In the genomic region with DNA sequence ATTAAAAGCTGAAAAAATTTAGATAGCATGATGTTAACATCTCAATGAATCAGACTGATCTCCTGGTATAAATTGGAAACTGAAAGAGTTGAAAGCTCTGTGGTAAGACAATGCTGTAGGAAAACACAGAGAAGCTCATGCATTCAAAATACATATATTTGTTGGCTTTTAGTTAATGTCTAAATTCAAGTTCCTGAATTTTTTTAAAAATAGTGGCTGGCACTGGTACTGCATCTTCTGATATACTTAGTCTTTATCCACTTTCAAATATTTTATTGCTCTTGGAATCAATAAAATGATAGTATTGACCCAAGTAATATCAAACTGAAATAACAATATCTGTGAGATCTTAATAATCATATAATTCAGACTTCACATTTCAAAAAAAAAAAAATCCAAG, we compare ENCODE assay signal across 15 cellular contexts.
DNase-seq lines count a peak whose midpoint lies in the region; ATAC-seq and TF ChIP-seq lines count a peak whose summit lies in the region.
"Had no signal": no experiment of that assay in that cellular context is flagged by ENCODE, and none has a peak within 500 bp of the region (broad histone marks: within the 10 kb centered on the region; RNA-seq: fewer than 3 reads in every experiment).

No MANE protein-coding gene starts in this region.

- H3K4me3 Mint-ChIP-seq in osteocyte (ENCODE audit: unreplicated experiment) = no peak overlapping the region
- H3K4me3 Mint-ChIP-seq in stimulated activated naive B cell treated with anti-CD40 and anti-IgM and Interleukin-4, amounts not matched to agents 10 μg/mL and 1 μg/mL and 100 μg/mL, for 72 hours = no peak overlapping the region

- no peak overlapping the region for H3K4me3 ChIP-seq in DND-41 (ENCODE audit: low read depth in 1 of 2, low read length in 2 of 2)
- H3K4me3 ChIP-seq in epithelial cell of proximal tubule (ENCODE audit: low read depth, low read length) = no peak overlapping the region
- H3K4me3 ChIP-seq: BLaER1, SK-N-MC had no signal

- no peaks in the 10 kb centered on the region for H3K9me3 ChIP-seq in DND-41 (ENCODE audit: insufficient read depth, low read length, severe bottlenecking)

- no peaks in the 10 kb centered on the region for H3K27me3 Mint-ChIP-seq in osteocyte (ENCODE audit: unreplicated experiment)
- no peaks in the 10 kb centered on the region for H3K27me3 Mint-ChIP-seq in stimulated activated naive B cell treated with anti-CD40 and anti-IgM and Interleukin-4, amounts not matched to agents 10 μg/mL and 1 μg/mL and 100 μg/mL, for 72 hours

- DNase-seq in DND-41 (no peak), OCI-M1 (lab: John Stamatoyannopoulos, UW) (peak; percentile 12), epithelial cell of proximal tubule (ENCODE audit: low read depth) (no peak), osteocyte (ENCODE audit: extremely low spot score, unreplicated experiment) (no peak), foreskin melanocyte (no peak), NCI-H1417 treated with DMSO at 0.1 percent for 48 hours (lab: John Stamatoyannopoulos, UW) (no peak), NCI-H1694 treated with DMSO at 0.1 percent for 48 hours (lab: John Stamatoyannopoulos, UW) (no peak)
- DNase-seq in stimulated activated naive B cell treated with anti-CD40 and anti-IgM and Interleukin-4, amounts not matched to agents 10 μg/mL and 1 μg/mL and 100 μg/mL, for 72 hours = no peak
- DNase-seq: activated T-cell treated with anti-CD3 and anti-CD28 coated beads, Interleukin-2, amount 50 U/mL, for 1 hour; DMS79 treated with DMSO at 0.1 percent for 48 hours; Karpas-422; left colon had no signal

- ATAC-seq in DND-41 (ENCODE audit: insufficient read depth, low read depth) = no peak
- ATAC-seq in stimulated activated naive B cell treated with anti-CD40 and anti-IgM and Interleukin-4, amounts not matched to agents 10 μg/mL and 1 μg/mL and 100 μg/mL, for 72 hours (replicated peaks) = no peak
- ATAC-seq: activated naive CD4-positive, alpha-beta T cell treated with anti-CD3 and anti-CD28 coated beads, Interleukin-2, amount 50 U/mL, for 72 hours; left colon had no signal

- H2AFZ ChIP-seq in DND-41 (ENCODE audit: low read depth, low read length) = no peak overlapping the region

- peaks cover 29% of the 10 kb centered on the region for H3K4me1 Mint-ChIP-seq in osteocyte (ENCODE audit: unreplicated experiment)
- H3K4me1 Mint-ChIP-seq in stimulated activated naive B cell treated with anti-CD40 and anti-IgM and Interleukin-4, amounts not matched to agents 10 μg/mL and 1 μg/mL and 100 μg/mL, for 72 hours = no peaks in the 10 kb centered on the region

- H3K36me3 ChIP-seq in DND-41 (ENCODE audit: insufficient read depth, low read length) = no peaks in the 10 kb centered on the region
- H3K36me3 ChIP-seq: BLaER1 had no signal

- H4K20me1 ChIP-seq in DND-41 (ENCODE audit: insufficient read depth, low read length) = no peaks in the 10 kb centered on the region
- H4K20me1 ChIP-seq: BLaER1 had no signal

- no peaks in the 10 kb centered on the region for H3K79me2 ChIP-seq in DND-41 (ENCODE audit: insufficient read depth, low read length)

- H3K27me3 ChIP-seq in DND-41 (ENCODE audit: insufficient read depth, low read length, poor library complexity) = no peaks in the 10 kb centered on the region
- H3K27me3 ChIP-seq: BLaER1 had no signal

- no peaks in the 10 kb centered on the region for H3K4me1 ChIP-seq in DND-41 (ENCODE audit: insufficient read depth, low read length)
- H3K4me1 ChIP-seq: BLaER1 had no signal

- peak; percentile 19 for TF ChIP-seq CTCF in DND-41 (IDR thresholded peaks at IDR 0.05; ENCODE audit: borderline replicate concordance, extremely low read depth, low read length, poor library complexity, severe bottlenecking)
- TF ChIP-seq CTCF in epithelial cell of proximal tubule (conservative IDR thresholded peaks at IDR 0.05; ENCODE audit: low read depth, low read length) = peak; percentile 18
- TF ChIP-seq CTCF in osteocyte (IDR thresholded peaks at IDR 0.05) = peak; percentile 44

- H3K27ac ChIP-seq in DND-41 (ENCODE audit: low read length) = no peak overlapping the region
- H3K27ac ChIP-seq: BLaER1, SK-N-MC had no signal

- no peak overlapping the region for H3K9ac ChIP-seq in DND-41 (ENCODE audit: low read depth, low read length)
- H3K9ac ChIP-seq: BLaER1 had no signal

- peaks cover 3% of the 10 kb centered on the region for H3K9me3 Mint-ChIP-seq in osteocyte (ENCODE audit: unreplicated experiment)
- no peaks in the 10 kb centered on the region for H3K9me3 Mint-ChIP-seq in stimulated activated naive B cell treated with anti-CD40 and anti-IgM and Interleukin-4, amounts not matched to agents 10 μg/mL and 1 μg/mL and 100 μg/mL, for 72 hours

- H3K36me3 Mint-ChIP-seq in osteocyte (ENCODE audit: unreplicated experiment) = no peaks in the 10 kb centered on the region
- H3K36me3 Mint-ChIP-seq in stimulated activated naive B cell treated with anti-CD40 and anti-IgM and Interleukin-4, amounts not matched to agents 10 μg/mL and 1 μg/mL and 100 μg/mL, for 72 hours = no peaks in the 10 kb centered on the region
- H3K36me3 Mint-ChIP-seq: activated naive CD4-positive, alpha-beta T cell treated with anti-CD3 and anti-CD28 coated beads, Interleukin-2, amount 50 U/mL, for 72 hours had no signal

- no peak overlapping the region for H3K4me2 ChIP-seq in DND-41 (ENCODE audit: insufficient read depth, low read length)
- H3K4me2 ChIP-seq: BLaER1 had no signal

- H3K27ac Mint-ChIP-seq in osteocyte (ENCODE audit: unreplicated experiment) = no peak overlapping the region
- H3K27ac Mint-ChIP-seq in stimulated activated naive B cell treated with anti-CD40 and anti-IgM and Interleukin-4, amounts not matched to agents 10 μg/mL and 1 μg/mL and 100 μg/mL, for 72 hours = no peak overlapping the region
- H3K27ac Mint-ChIP-seq: activated naive CD4-positive, alpha-beta T cell treated with anti-CD3 and anti-CD28 coated beads, Interleukin-2, amount 50 U/mL, for 72 hours had no signal
